16 cellular contexts compared by ENCODE assay signal in the genomic region with DNA sequence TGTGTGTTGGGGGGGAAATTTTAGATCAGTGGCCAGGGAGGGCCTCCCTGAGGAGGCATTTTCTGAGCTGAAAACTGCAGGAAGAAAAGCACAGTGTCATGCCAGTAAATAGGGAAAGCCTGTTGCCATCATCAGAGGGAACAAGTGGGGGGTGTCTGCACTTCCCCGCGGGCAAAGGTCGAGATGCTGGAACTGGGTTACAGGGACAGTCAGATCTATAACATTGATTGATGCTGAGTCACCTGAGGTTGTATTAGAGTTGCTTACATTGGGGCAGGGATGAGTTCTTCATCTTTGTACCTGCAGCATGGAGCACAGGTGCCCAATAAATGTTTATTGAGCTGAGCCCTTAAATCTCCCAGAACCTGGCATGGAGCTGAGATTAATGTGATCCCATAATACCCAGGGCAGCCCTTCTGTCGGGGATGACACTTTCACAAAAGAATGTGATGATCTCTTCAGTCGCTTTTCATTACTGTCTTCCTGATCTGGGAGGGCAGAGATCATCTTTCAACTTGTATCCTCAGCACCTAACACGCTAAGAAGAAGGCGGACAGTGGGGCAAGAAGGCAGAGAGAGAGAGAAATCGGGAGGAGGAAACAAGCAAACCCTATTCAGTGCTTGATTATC. TPM values are rescaled to one million over a fixed set of nuclear protein-coding genes. Genes with fewer than 3 reads are reported as not detected.
DNase-seq lines count a peak whose midpoint lies in the region; ATAC-seq, FAIRE-seq and TF ChIP-seq lines count a peak whose summit lies in the region.
"Had no signal": no experiment of that assay in that cellular context is flagged by ENCODE, and none has a peak within 500 bp of the region (broad histone marks: within the 10 kb centered on the region; RNA-seq: fewer than 3 reads in every experiment).

No MANE protein-coding gene starts in this region.

- no peak overlapping the region for H3K14ac ChIP-seq in IMR-90 (replicated peaks; ENCODE audit: low read depth, low read length)

- no peak overlapping the region for H3K56ac ChIP-seq in IMR-90 (ENCODE audit: extremely low read depth, insufficient read depth, low read length)

- no peaks in the 10 kb centered on the region for H3K9me3 Mint-ChIP-seq in astrocyte (ENCODE audit: unreplicated experiment)

- no peak overlapping the region for H3K4ac ChIP-seq in IMR-90 (ENCODE audit: low read depth, low read length)

- TF ChIP-seq EP300 in upper lobe of left lung (IDR thresholded peaks at IDR 0.05), result no peak

- no peak for TF ChIP-seq RAD21 in IMR-90 (IDR thresholded peaks at IDR 0.05; ENCODE audit: low read length)

- H3K36me3 ChIP-seq in IMR-90 (ENCODE audit: control insufficient read depth, insufficient read depth, low read length) (no peaks in the 10 kb centered on the region), astrocyte (ENCODE audit: insufficient read depth, low read length) (no peaks in the 10 kb centered on the region), upper lobe of left lung (no peaks in the 10 kb centered on the region)
- H3K36me3 ChIP-seq: ovary had no signal

- H4K91ac ChIP-seq in IMR-90 (ENCODE audit: insufficient read depth, low read depth, low read length), result no peak overlapping the region

- no peak overlapping the region for H2BK5ac ChIP-seq in IMR-90 (ENCODE audit: low read depth, low read length, poor library complexity, severe bottlenecking)

- 0 out of 2 replicates have a peak, but pooled peaks cover 5% of the 10 kb centered on the region for H3K9me1 ChIP-seq in IMR-90 (ENCODE audit: insufficient read depth, low read length)

- no peak overlapping the region for H3K4me2 ChIP-seq in IMR-90 (ENCODE audit: low read depth, low read length)
- no peak overlapping the region for H3K4me2 ChIP-seq in astrocyte (ENCODE audit: low read length)

- H3K4me3 Mint-ChIP-seq in astrocyte (ENCODE audit: unreplicated experiment), result no peak overlapping the region

- H2AFZ ChIP-seq in IMR-90 (replicated peaks; ENCODE audit: low read length, poor library complexity), result no peak overlapping the region
- no peak overlapping the region for H2AFZ ChIP-seq in astrocyte (ENCODE audit: low read depth, low read length)

- H3K4me3 ChIP-seq in AG10803 (ENCODE audit: low read length), result no peak overlapping the region
- H3K4me3 ChIP-seq in IMR-90 (ENCODE audit: insufficient read depth, low read depth, low read length), result no peak overlapping the region
- H3K4me3 ChIP-seq in astrocyte (ENCODE audit: insufficient read depth, low read depth, low read length), result no peak overlapping the region
- no peak overlapping the region for H3K4me3 ChIP-seq in upper lobe of left lung
- H3K4me3 ChIP-seq: ovary had no signal

- no peak overlapping the region for H2BK20ac ChIP-seq in IMR-90 (ENCODE audit: low read depth, low read length)

- BruUV-seq in IMR-90 (replicated peaks; lab: Mats Ljungman, UMichigan), result no TSS peak

- H3K9ac ChIP-seq in IMR-90 (ENCODE audit: low read depth, low read length) (no peak overlapping the region), astrocyte (ENCODE audit: low read length) (no peak overlapping the region)

- no peak overlapping the region for H4K5ac ChIP-seq in IMR-90 (ENCODE audit: low read depth, low read length)

- H2BK120ac ChIP-seq in IMR-90 (ENCODE audit: low read depth, low read length), result no peak overlapping the region

- ATAC-seq in IMR-90 (ENCODE audit: low read depth), result no peak
- ATAC-seq in upper lobe of left lung (ENCODE audit: low FRiP score in 2 of 2), result no peak

- H2AK9ac ChIP-seq in IMR-90 (replicated peaks; ENCODE audit: low read depth, low read length, poor library complexity), result peak overlapping the region; percentile 76

- H3K9me3 ChIP-seq in IMR-90 (ENCODE audit: control insufficient read depth, insufficient read depth, low read length) (no peaks in the 10 kb centered on the region), astrocyte (ENCODE audit: insufficient read depth, low read depth, low read length) (no peaks in the 10 kb centered on the region), upper lobe of left lung (no peaks in the 10 kb centered on the region)
- H3K9me3 ChIP-seq: ovary had no signal

- no peaks in the 10 kb centered on the region for H3K27me3 ChIP-seq in IMR-90 (ENCODE audit: control insufficient read depth, insufficient read depth, low read length)
- H3K27me3 ChIP-seq in astrocyte (ENCODE audit: insufficient read depth, low read length), result no peaks in the 10 kb centered on the region
- peaks cover 0 to 6% (median 3%) of the 10 kb centered on the region in 4 donors for H3K27me3 ChIP-seq in upper lobe of left lung
- H3K27me3 ChIP-seq: ovary had no signal

- intact Hi-C loops in IMR-90 (cut with micrococcal nuclease), result no loop called here

- H3K18ac ChIP-seq in IMR-90 (ENCODE audit: low read depth, low read length), result no peak overlapping the region

- no peaks in the 10 kb centered on the region for H3K27me3 Mint-ChIP-seq in astrocyte (ENCODE audit: low read depth, unreplicated experiment)

- no peak for FAIRE-seq in astrocyte (lab: Jason Lieb, UNC)
- FAIRE-seq: endothelial cell of umbilical vein had no signal

- H3K79me1 ChIP-seq in IMR-90 (ENCODE audit: low read depth in 1 of 2, low read length in 2 of 2), result no peaks in the 10 kb centered on the region

- H3K27ac ChIP-seq in IMR-90 (ENCODE audit: insufficient read depth, low read length), result no peak overlapping the region
- H3K27ac ChIP-seq in astrocyte (ENCODE audit: low read depth, low read length), result no peak overlapping the region
- no peak overlapping the region for H3K27ac ChIP-seq in upper lobe of left lung
- H3K27ac ChIP-seq: ovary had no signal

- H4K20me1 ChIP-seq in IMR-90 (ENCODE audit: insufficient read depth, low read length), result no peaks in the 10 kb centered on the region
- no peaks in the 10 kb centered on the region for H4K20me1 ChIP-seq in astrocyte (ENCODE audit: insufficient read depth, low read length)

- H4K8ac ChIP-seq in IMR-90 (ENCODE audit: low read depth in 2 of 2, low read length in 2 of 2), result no peak overlapping the region

- WGBS in IMR-90 (ENCODE audit: extremely low coverage in 2 of 2, insufficient read length in 1 of 2), 2 experiments, result 44% methylated on average over 3 of the region's 8 CpGs; no CpG with 5 or more reads in 1 of the 2 experiments
- 83 to 84% methylated on average over 8 of the region's 8 CpGs for WGBS in upper lobe of left lung, 2 donors

- no peak overlapping the region for H2AK5ac ChIP-seq in IMR-90 (ENCODE audit: low read depth, low read length)

- H3K36me3 Mint-ChIP-seq in astrocyte (ENCODE audit: low read depth, unreplicated experiment), result no peaks in the 10 kb centered on the region

- in situ Hi-C loops in IMR-90 (cut with MboI; ENCODE audit: low sequenced_read_pairs), result loop anchor here (5.0 to 10.0 kb wide), 2 partner anchors 234 to 324 kb away; no protein-coding TSS in a partner anchor

- H3K79me2 ChIP-seq in astrocyte (ENCODE audit: insufficient read depth, low read length), result no peaks in the 10 kb centered on the region

- DNase-seq in AG10803 (ENCODE audit: low read depth) (peak; percentile 7), IMR-90 (no peak), astrocyte (ENCODE audit: low read depth) (no peak), mucosa of gallbladder (ENCODE audit: low spot score) (peak; percentile 85), upper lobe of left lung (no peak), GM20000 (ENCODE audit: low spot score) (no peak), hippocampal formation (lab: John Stamatoyannopoulos, UW) (no peak)
- DNase-seq in activated effector memory CD4-positive, alpha-beta T cell treated with anti-CD3 and anti-CD28 coated beads, Interleukin-2, amount 50 U/mL, for 16 hours, result no peak
- DNase-seq: activated gamma-delta T cell treated with Interleukin-2 at 50 U/mL for 16 hours; anterior cingulate cortex; glutamatergic neuron; Karpas-422; NCI-H1436 treated with DMSO at 0.1 percent for 48 hours; ovary; stimulated activated naive CD4-positive, alpha-beta T cell treated with Interleukin-2 at 50 U/mL for 16 hours had no signal

- POLR2A ChIA-PET in IMR-90 (lab: Charles Lee; ENCODE audit: unreplicated experiment), result no interaction called here

- TF ChIP-seq CTCF in AG10803 (conservative IDR thresholded peaks at IDR 0.05; ENCODE audit: low read length) (no peak), IMR-90 (conservative IDR thresholded peaks at IDR 0.05; ENCODE audit: low read depth, low read length) (no peak), astrocyte (IDR thresholded peaks at IDR 0.05; ENCODE audit: insufficient read depth, low read depth, low read length) (no peak), upper lobe of left lung (IDR thresholded peaks at IDR 0.05) (no peak), GM20000 (IDR thresholded peaks at IDR 0.05; ENCODE audit: extremely low read depth, missing control alignments) (no peak)

- no peak overlapping the region for H3K23ac ChIP-seq in IMR-90 (ENCODE audit: low read depth, low read length)

- TF ChIP-seq POLR2A in IMR-90 (IDR thresholded peaks at IDR 0.05; ENCODE audit: low read depth, low read length) (no peak), upper lobe of left lung (IDR thresholded peaks at IDR 0.05) (no peak)

- H3K27ac Mint-ChIP-seq in astrocyte (ENCODE audit: unreplicated experiment), result peak overlapping the region; percentile 24

- peaks cover 10% of the 10 kb centered on the region for H3K4me1 Mint-ChIP-seq in astrocyte (ENCODE audit: low read depth, unreplicated experiment)

- dilution Hi-C loops in IMR-90 (cut with HindIII; ENCODE audit: low sequenced_read_pairs, unreplicated experiment), result no loop called here

- H3K4me1 ChIP-seq in IMR-90 (ENCODE audit: control insufficient read depth, insufficient read depth, low read length) (peaks cover 2% of the 10 kb centered on the region; the same call in 1 of the 2 replicates), astrocyte (ENCODE audit: insufficient read depth, low read length) (peaks cover 13% of the 10 kb centered on the region), upper lobe of left lung (peaks cover 6 to 13% (median 7%) of the 10 kb centered on the region in 4 donors)

- no peak overlapping the region for H2BK15ac ChIP-seq in IMR-90 (ENCODE audit: low read depth, low read length)

- CTCF ChIA-PET in IMR-90 (lab: Yijun Ruan, JAX), result no interaction called here

TF ChIP-seq in IMR-90, 13 proteins besides CTCF, POLR2A, EP300 and RAD21:
- no peak for TF ChIP-seq SMC3 (IDR thresholded peaks at IDR 0.05; ENCODE audit: low read depth, low read length)
- TF ChIP-seq CHD1 (IDR thresholded peaks at IDR 0.05; ENCODE audit: low read depth, low read length), result no peak
- no peak for TF ChIP-seq RFX5 (IDR thresholded peaks at IDR 0.05; ENCODE audit: low read depth, low read length)
- no peak for TF ChIP-seq MAFK (IDR thresholded peaks at IDR 0.05; ENCODE audit: low read depth, low read length)

RNA-seq across cellular contexts. Expression of gene RNF152, which starts 5.9 kb away (rescaled TPM):
- total RNA-seq in IMR-90 (2012; rRNA removed) (18.5 and 18.9 TPM in 2 replicates), astrocyte (68.7 and 73.9 TPM in 2 replicates), mucosa of gallbladder (18.2 TPM), upper lobe of left lung (10 to 100 TPM in 5 of 6 donors, 1 to 10 TPM in 1; 6.3 to 24.0 (median 17.9) TPM)
- 7.5 and 8.3 TPM in 2 replicates for polyA plus RNA-seq in IMR-90 (2012; rRNA removed)
- polyA plus RNA-seq in IMR-90 (2012; cell fraction: cytosol; rRNA removed), result 3.1 and 9.0 TPM in 2 replicates
- 5.7 and 10.6 TPM in 2 replicates for polyA plus RNA-seq in IMR-90 (2012; cell fraction: nucleus; rRNA removed; ENCODE audit: low replicate concordance)

Comparison
In these comparisons a context has a peak if more than half of its experiments do, and no peak if none do; other contexts are left out.
1. DNase-seq: peak in AG10803 (single experiment) and mucosa of gallbladder (single experiment); none in IMR-90 (single experiment), astrocyte (single experiment), upper lobe of left lung (0 of 2), activated effector memory CD4-positive, alpha-beta T cell treated with anti-CD3 and anti-CD28 coated beads, Interleukin-2, amount 50 U/mL, for 16 hours (single experiment), GM20000 (single experiment) and hippocampal formation (0 of 2).